Comparison of ENCODE assay signal across 20 cellular contexts in the genomic region with DNA sequence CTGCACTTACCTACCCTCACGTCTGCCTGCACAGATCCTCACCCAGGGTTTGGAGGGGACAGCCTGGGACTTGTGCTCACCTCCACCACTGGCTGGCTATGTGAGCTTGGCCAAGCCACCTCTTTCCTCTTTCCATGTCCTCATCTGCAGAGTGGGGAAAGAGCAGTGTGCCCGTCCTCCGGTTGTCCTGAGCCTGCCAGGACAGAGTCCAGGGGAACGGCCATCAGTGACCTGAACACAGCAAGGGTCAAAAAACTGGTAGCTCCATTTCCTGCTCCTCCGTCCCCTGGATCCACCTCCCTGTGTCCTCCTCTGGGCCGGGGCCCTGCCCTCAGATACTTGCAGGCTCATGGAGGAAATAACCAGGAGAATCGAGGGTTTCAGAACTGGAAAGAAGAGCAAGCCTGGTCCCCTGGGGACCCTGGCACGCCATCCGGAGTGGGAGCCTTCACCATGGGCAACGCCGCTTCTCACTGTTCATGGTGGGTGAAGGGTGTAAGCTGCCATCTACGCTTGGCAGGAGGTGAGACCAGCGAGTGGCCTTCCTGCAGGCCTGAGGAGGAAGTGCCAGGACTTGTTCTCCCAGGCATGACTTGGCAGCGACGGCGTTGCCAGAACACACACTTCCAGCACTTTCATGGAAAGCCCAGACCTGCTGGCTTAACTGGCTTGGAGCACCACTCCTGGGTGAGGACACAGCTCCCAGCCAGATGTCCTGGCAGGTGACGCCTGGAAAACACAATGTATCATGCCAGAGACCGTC.
A peak's percentile ranks its signal among the peaks of the same experiment; 100 is the strongest.
DNase-seq lines count a peak whose midpoint lies in the region; ATAC-seq and TF ChIP-seq lines count a peak whose summit lies in the region.
"Had no signal": no experiment of that assay in that cellular context is flagged by ENCODE, and none has a peak within 500 bp of the region (broad histone marks: within the 10 kb centered on the region; RNA-seq: fewer than 3 reads in every experiment).

No MANE protein-coding gene starts in this region.

- CTCF ChIA-PET in mammary epithelial cell (lab: Charles Lee; ENCODE audit: low non-redundant PET): no interaction called here

- no peak overlapping the region for H3K9ac ChIP-seq in mammary epithelial cell (ENCODE audit: insufficient read depth, low read length)

- peaks cover 5% of the 10 kb centered on the region for H3K4me1 ChIP-seq in left ventricle myocardium inferior
- H3K4me1 ChIP-seq in mammary epithelial cell (ENCODE audit: insufficient read depth, low read length): no peaks in the 10 kb centered on the region
- H3K4me1 ChIP-seq in lung (ENCODE audit: control insufficient read depth in 2 of 2, insufficient read depth in 2 of 2, low read length in 2 of 2): no peaks in the 10 kb centered on the region
- H3K4me1 ChIP-seq: foreskin keratinocyte, upper lobe of left lung had no signal

- no peak overlapping the region for H2AFZ ChIP-seq in mammary epithelial cell (ENCODE audit: low read depth, low read length)

- no peaks in the 10 kb centered on the region for H3K36me3 ChIP-seq in left ventricle myocardium inferior
- H3K36me3 ChIP-seq in mammary epithelial cell (ENCODE audit: insufficient read depth, low read length): no peaks in the 10 kb centered on the region
- no peaks in the 10 kb centered on the region for H3K36me3 ChIP-seq in lung (ENCODE audit: control insufficient read depth in 2 of 2, insufficient read depth in 2 of 2, low read length in 2 of 2)
- H3K36me3 ChIP-seq: cardiac muscle cell, upper lobe of left lung had no signal

- TF ChIP-seq CTCF in left ventricle myocardium inferior (IDR thresholded peaks at IDR 0.05; ENCODE audit: borderline replicate concordance) (no peak), mammary epithelial cell (conservative IDR thresholded peaks at IDR 0.05 in 1 of 2, IDR thresholded peaks at IDR 0.05 in 1 of 2; ENCODE audit: extremely low read depth in 1 of 2, insufficient read depth in 1 of 2, low read depth in 1 of 2, low read length in 2 of 2) (no peak), lung (IDR thresholded peaks at IDR 0.05; ENCODE audit: control extremely low read depth, extremely low read depth) (no peak)

- no TSS peak for BruUV-seq in mammary epithelial cell (replicated peaks; lab: Mats Ljungman, UMichigan)

- in situ Hi-C loops in mammary epithelial cell (cut with MboI; ENCODE audit: low sequenced_read_pairs in 2 of 2): no loop called here

- peak; percentile 80 for ATAC-seq in Right ventricle myocardium superior (ENCODE audit: poor library complexity)
- ATAC-seq in lung (ENCODE audit: insufficient read depth, low FRiP score): no peak
- no peak for ATAC-seq in HG03439 (IDR thresholded peaks at IDR 0.05; ENCODE audit: unreplicated experiment)
- ATAC-seq in GM21737 (IDR thresholded peaks at IDR 0.05; ENCODE audit: unreplicated experiment): no peak
- ATAC-seq in GM18858 (IDR thresholded peaks at IDR 0.05; ENCODE audit: unreplicated experiment): no peak
- ATAC-seq: foreskin keratinocyte; stimulated activated effector memory CD8-positive, alpha-beta T cell treated with anti-CD3 and anti-CD28 coated beads, Interleukin-12 subunit alpha, Interleukin-12 subunit beta, amount 100 ng/mL, for 72 hours had no signal

- H3K4me3 ChIP-seq in left ventricle myocardium inferior (no peak overlapping the region), mammary epithelial cell (replicated peaks in 1 of 3; ENCODE audit: insufficient read depth in 1 of 3, low read depth in 2 of 3, low read length in 3 of 3) (no peak overlapping the region), lung (no peak overlapping the region)
- H3K4me3 ChIP-seq: cardiac muscle cell, SK-N-MC, smooth muscle cell, upper lobe of left lung had no signal

- DNase-seq in Right ventricle myocardium superior: peak; percentile 50
- DNase-seq in left ventricle myocardium inferior: no peak
- DNase-seq in mammary epithelial cell: peak; percentile 12
- peak; percentile 49 for DNase-seq in lung (ENCODE audit: low spot score)
- no peak for DNase-seq in activated gamma-delta T cell (lab: John Stamatoyannopoulos, UW)
- DNase-seq: activated CD4-positive, alpha-beta T cell treated with anti-CD3 and anti-CD28 coated beads, Interleukin-2, amount 50 U/mL, for 1 hour; activated naive CD8-positive, alpha-beta T cell treated with anti-CD3 and anti-CD28 coated beads, Interleukin-2, amount 10 ng/mL, durations not matched to agents 7 days and 5 days; activated T-cell treated with anti-CD3 and anti-CD28 coated beads, Interleukin-2, amount 50 U/mL, for 48 hours; foreskin keratinocyte; GF-D8; MV-4-11; OCI-M1 had no signal

- H3K27me3 ChIP-seq in left ventricle myocardium inferior (ENCODE audit: low read depth): peaks cover 73% of the 10 kb centered on the region
- H3K27me3 ChIP-seq in mammary epithelial cell (ENCODE audit: insufficient read depth, low read length): no peaks in the 10 kb centered on the region
- H3K27me3 ChIP-seq in lung (ENCODE audit: control insufficient read depth, insufficient read depth): no peaks in the 10 kb centered on the region
- H3K27me3 ChIP-seq: cardiac muscle cell, foreskin keratinocyte, upper lobe of left lung had no signal

- dilution Hi-C loops in mammary epithelial cell (cut with HindIII; ENCODE audit: low sequenced_read_pairs): no loop called here

- H3K9me3 ChIP-seq in left ventricle myocardium inferior (replicated peaks) (no peaks in the 10 kb centered on the region), mammary epithelial cell (replicated peaks; ENCODE audit: insufficient read depth, low read length) (peaks cover 51% of the 10 kb centered on the region), lung (ENCODE audit: control insufficient read depth in 2 of 2, insufficient read depth in 1 of 2, low read length in 1 of 2) (no peaks in the 10 kb centered on the region)
- H3K9me3 ChIP-seq: upper lobe of left lung had no signal

- no peak overlapping the region for H3K27ac ChIP-seq in left ventricle myocardium inferior (replicated peaks)
- H3K27ac ChIP-seq in mammary epithelial cell (ENCODE audit: insufficient read depth, low read depth, low read length): no peak overlapping the region
- H3K27ac ChIP-seq in lung (ENCODE audit: low read depth in 1 of 2, low read length in 1 of 2): no peak overlapping the region
- H3K27ac ChIP-seq: cardiac muscle cell, foreskin keratinocyte, SK-N-MC, upper lobe of left lung had no signal

- H4K20me1 ChIP-seq in mammary epithelial cell (ENCODE audit: insufficient read depth, low read length): no peaks in the 10 kb centered on the region

- H3K4me2 ChIP-seq in mammary epithelial cell (ENCODE audit: insufficient read depth, low read depth, low read length): no peak overlapping the region
- H3K4me2 ChIP-seq: smooth muscle cell had no signal

- WGBS in mammary epithelial cell (ENCODE audit: low coverage, missing lambda C conversion rate): 33% methylated on average over 12 of the region's 18 CpGs
- 73 to 79% methylated on average over 18 of the region's 18 CpGs for WGBS in lung, 2 donors

- H3K79me2 ChIP-seq in mammary epithelial cell (ENCODE audit: insufficient read depth, low read length): no peaks in the 10 kb centered on the region

- intact Hi-C loops in Right ventricle myocardium superior (cut with DNase I) (no loop called here), left ventricle myocardium inferior (cut with micrococcal nuclease) (no loop called here), mammary epithelial cell (cut with micrococcal nuclease) (no loop called here)

Comparison
In these comparisons a context has a peak if more than half of its experiments do, and no peak if none do; other contexts are left out.
1. DNase-seq: peak in Right ventricle myocardium superior (single experiment), mammary epithelial cell (single experiment) and lung (single experiment); none in left ventricle myocardium inferior (single experiment) and activated gamma-delta T cell (single experiment).